ENCODE assay signal across 16 cellular contexts in genomic region chr10:47457528-47457820, GRCh38. TPM values are rescaled to one million over a fixed set of nuclear protein-coding genes. Genes with fewer than 3 reads are reported as not detected.
DNase-seq lines count a peak whose midpoint lies in the region; ATAC-seq, FAIRE-seq and TF ChIP-seq lines count a peak whose summit lies in the region.
"Had no signal": no experiment of that assay in that cellular context is flagged by ENCODE, and none has a peak within 500 bp of the region (broad histone marks: within the 10 kb centered on the region; RNA-seq: fewer than 3 reads in every experiment).

No MANE protein-coding gene starts in this region.

- H3K56ac ChIP-seq in H1 (replicated peaks; ENCODE audit: insufficient read length, low read depth, low read length), result no peak overlapping the region

- H3K27ac ChIP-seq in A549, result peak overlapping the region; percentile 49 to 63; a peak in 4 of 6 replicates
- H3K27ac ChIP-seq in H1 (ENCODE audit: low read depth, low read length), result no peak overlapping the region
- H3K27ac ChIP-seq in suprapubic skin, result no peak overlapping the region
- H3K27ac ChIP-seq in SJCRH30, result no peak overlapping the region
- H3K27ac ChIP-seq: BLaER1 had no signal

- H3K79me1 ChIP-seq in H1 (ENCODE audit: low read depth, low read length), result no peaks in the 10 kb centered on the region

- CTCF ChIA-PET in A549 (lab: Yijun Ruan, JAX) (no interaction called here), H1 (lab: Charles Lee; ENCODE audit: partially characterized antibody) (no interaction called here)

- H2BK20ac ChIP-seq in H1 (ENCODE audit: low read length), result no peak overlapping the region

- H3K4me1 ChIP-seq in A549 (peaks cover 25% of the 10 kb centered on the region), H1 (replicated peaks in 1 of 4; ENCODE audit: control insufficient read depth in 3 of 4, insufficient read depth in 4 of 4, low read length in 3 of 4) (peaks cover 0 to 3% (median under 1%) of the 10 kb centered on the region in 4 experiments; a peak in 3 of 7 replicates), suprapubic skin (no peaks in the 10 kb centered on the region), SJCRH30 (no peaks in the 10 kb centered on the region)
- H3K4me1 ChIP-seq: HAP-1 had no signal

- no peak overlapping the region for H3K4ac ChIP-seq in H1 (replicated peaks; ENCODE audit: insufficient read length, low read depth, low read length)

- H4K20me1 ChIP-seq in H1 (replicated peaks in 1 of 2; ENCODE audit: control insufficient read depth in 1 of 2, insufficient read depth in 2 of 2, low read length in 2 of 2), result no peaks in the 10 kb centered on the region
- H4K20me1 ChIP-seq: BLaER1 had no signal

- H3K27me3 ChIP-seq in H1 (replicated peaks in 1 of 4; ENCODE audit: control insufficient read depth in 3 of 4, extremely low read depth in 1 of 4, insufficient read depth in 3 of 4, low read length in 3 of 4) (no peaks in the 10 kb centered on the region), suprapubic skin (peaks cover 3% of the 10 kb centered on the region), SJCRH30 (no peaks in the 10 kb centered on the region)
- H3K27me3 ChIP-seq: BLaER1 had no signal

- peaks cover 2% of the 10 kb centered on the region; the same call in 1 of the 2 replicates for H3K23me2 ChIP-seq in H1 (ENCODE audit: low read depth, low read length)

- WGBS in A549 (ENCODE audit: missing lambda C conversion rate), result 86% methylated on average over 1 of the region's 1 CpG
- 88% methylated on average over 1 of the region's 1 CpG; no CpG with 5 or more reads in 1 of the 2 experiments for WGBS in H1 (ENCODE audit: extremely low coverage in 1 of 2, insufficient coverage in 1 of 2, insufficient read length in 1 of 2, insufficient replicate concordance in 2 of 2, low coverage in 1 of 2, low lambda C conversion rate in 2 of 2, missing lambda C conversion rate in 1 of 2), 2 experiments
- WGBS in suprapubic skin, result 100% methylated on average over 1 of the region's 1 CpG

- TF ChIP-seq CTCF in A549 (IDR thresholded peaks at IDR 0.05) (no peak), H1 (IDR thresholded peaks at IDR 0.05; ENCODE audit: control extremely low read depth in 1 of 3, insufficient read depth in 1 of 3, low read depth in 1 of 3, low read length in 3 of 3) (no peak), suprapubic skin (IDR thresholded peaks at IDR 0.05) (no peak)

- H2BK12ac ChIP-seq in H1 (ENCODE audit: low read depth, low read length), result no peak overlapping the region

- no peak overlapping the region for H3K23ac ChIP-seq in H1 (ENCODE audit: insufficient read length)

- no peak for TF ChIP-seq EP300 in A549 (IDR thresholded peaks at IDR 0.05)
- TF ChIP-seq EP300 in H1 (IDR thresholded peaks at IDR 0.05; ENCODE audit: borderline replicate concordance in 1 of 2, low read depth in 2 of 2, low read length in 2 of 2), result no peak
- no peak for TF ChIP-seq EP300 in suprapubic skin (IDR thresholded peaks at IDR 0.05)

- no peak overlapping the region for H2BK15ac ChIP-seq in H1 (ENCODE audit: low read length)

- H4K5ac ChIP-seq in H1 (ENCODE audit: insufficient read length, low read depth, low read length), result no peak overlapping the region

- TF ChIP-seq POLR2A in A549 (IDR thresholded peaks at IDR 0.05; ENCODE audit: low read length), result no peak
- no peak for TF ChIP-seq POLR2A in H1 (IDR thresholded peaks at IDR 0.05; ENCODE audit: control extremely low read depth in 1 of 2, low read depth in 2 of 2, low read length in 2 of 2)
- TF ChIP-seq POLR2A in suprapubic skin (IDR thresholded peaks at IDR 0.05), result no peak

- H2AK5ac ChIP-seq in H1 (ENCODE audit: low read depth, low read length), result no peak overlapping the region

- no peak overlapping the region for H3K9ac ChIP-seq in H1 (replicated peaks in 1 of 4; ENCODE audit: extremely low read depth in 1 of 4, low read depth in 3 of 4, low read length in 3 of 4)
- H3K9ac ChIP-seq: BLaER1 had no signal

- H3K4me2 ChIP-seq in A549 (no peak overlapping the region), H1 (ENCODE audit: insufficient read depth in 1 of 2, low read depth in 2 of 2, low read length in 2 of 2) (no peak overlapping the region)
- H3K4me2 ChIP-seq: BLaER1 had no signal

- no peak for ATAC-seq in A549

- no peak overlapping the region for H3K4me3 ChIP-seq in A549
- H3K4me3 ChIP-seq in H1 (ENCODE audit: extremely low read depth in 1 of 4, insufficient read depth in 2 of 4, low read depth in 3 of 4, low read length in 4 of 4), result no peak overlapping the region
- no peak overlapping the region for H3K4me3 ChIP-seq in suprapubic skin
- no peak overlapping the region for H3K4me3 ChIP-seq in SJCRH30
- H3K4me3 ChIP-seq: BLaER1, HAP-1 had no signal

- H2BK5ac ChIP-seq in H1 (ENCODE audit: low read depth, low read length), result no peak overlapping the region

- FAIRE-seq in A549 (lab: Jason Lieb, UNC) (no peak), H1 (lab: Jason Lieb, UNC) (no peak)
- FAIRE-seq: GM12891 had no signal

- H3K36me3 ChIP-seq in H1 (ENCODE audit: control insufficient read depth in 2 of 4, insufficient read depth in 4 of 4, low read length in 3 of 4) (no peaks in the 10 kb centered on the region), suprapubic skin (no peaks in the 10 kb centered on the region), SJCRH30 (no peaks in the 10 kb centered on the region)
- H3K36me3 ChIP-seq: BLaER1, HAP-1 had no signal

- no peaks in the 10 kb centered on the region for H3K9me3 ChIP-seq in A549
- H3K9me3 ChIP-seq in H1 (ENCODE audit: insufficient read depth in 2 of 2, low read depth in 1 of 2, low read length in 1 of 2), result no peaks in the 10 kb centered on the region
- no peaks in the 10 kb centered on the region for H3K9me3 ChIP-seq in suprapubic skin
- H3K9me3 ChIP-seq in SJCRH30 (replicated peaks), result no peaks in the 10 kb centered on the region
- H3K9me3 ChIP-seq: BLaER1, HAP-1 had no signal

- no peak overlapping the region for H2BK120ac ChIP-seq in H1 (replicated peaks; ENCODE audit: low read depth, low read length)

- POLR2A ChIA-PET in A549 (lab: Yijun Ruan, JAX) (no interaction called here), H1 (lab: Charles Lee; ENCODE audit: partially characterized antibody) (no interaction called here)

- H4K91ac ChIP-seq in H1 (replicated peaks; ENCODE audit: insufficient read length, low read length), result no peak overlapping the region

- H3K18ac ChIP-seq in H1 (ENCODE audit: extremely low read depth, low read length), result no peak overlapping the region

- DNase-seq in A549 (ENCODE audit: low read depth in 1 of 2, low spot score in 1 of 2) (no peak), AG20443 (ENCODE audit: low spot score) (peak; percentile 2), H1 (ENCODE audit: low read depth in 1 of 2, low spot score in 2 of 2) (no peak), suprapubic skin (ENCODE audit: low spot score in 2 of 2) (peak; percentile 27 to 68), SJCRH30 (no peak), NCI-H524 treated with DMSO at 0.1 percent for 48 hours (lab: John Stamatoyannopoulos, UW) (no peak)
- DNase-seq: AML-193; CD8-positive, alpha-beta memory T cell; DMS 273 treated with DMSO at 0.1 percent for 48 hours; GOT3 had no signal

- H4K8ac ChIP-seq in H1 (ENCODE audit: extremely low read depth, insufficient read depth, low read length), result peak overlapping the region; percentile 25; the same call in 1 of the 2 replicates

- no peak for TF ChIP-seq RAD21 in A549 (conservative IDR thresholded peaks at IDR 0.05 in 1 of 2, IDR thresholded peaks at IDR 0.05 in 1 of 2)
- no peak for TF ChIP-seq RAD21 in H1 (IDR thresholded peaks at IDR 0.05 in 1 of 2, conservative IDR thresholded peaks at IDR 0.05 in 1 of 2; ENCODE audit: low read depth in 2 of 2, low read length in 2 of 2)

- H2AFZ ChIP-seq in H1 (ENCODE audit: low read length), result no peak overlapping the region

- H3K14ac ChIP-seq in H1 (ENCODE audit: insufficient read length), result no peak overlapping the region

- no peaks in the 10 kb centered on the region for H3K79me2 ChIP-seq in H1 (ENCODE audit: control insufficient read depth in 1 of 2, insufficient read depth in 2 of 2, low read length in 2 of 2)

TF ChIP-seq in H1, 55 proteins besides CTCF, POLR2A, EP300 and RAD21 (continues in another document):
- no peak for TF ChIP-seq BRCA1 (IDR thresholded peaks at IDR 0.05; ENCODE audit: low read depth, low read length)

RNA-seq across cellular contexts. Expression of gene ANXA8, which starts 26.4 kb away (rescaled TPM):
- polyA plus RNA-seq in A549 (2011; rRNA removed), result 7.5 and 8.1 TPM in 2 replicates
- 6.5 and 9.0 TPM in 2 replicates for polyA plus RNA-seq in A549 (2012; cell fraction: cytosol; rRNA removed)
- 17.5 and 22.6 TPM in 2 replicates for polyA plus RNA-seq in A549 (2012; cell fraction: nucleus; rRNA removed)
- polyA plus RNA-seq in A549 (2017; fragmentation: RNase III; extraction: RNeasy Plus Mini Kit Qiagen cat#74134 plus additional on column Dnase treatment), result 35.3 to 42.3 TPM (median 38.8 TPM) in 3 replicates
- polyA minus RNA-seq in A549 (2011; rRNA and poly(A)+ RNA removed), result 9.6 and 10.5 TPM in 2 replicates
- total RNA-seq in H1 (2021; fragmentation: NEBNext Ultra II Directional; extraction: Animal tissue kit (Norgen Biotek cat#: 25700)), result not detected in 2 replicates
- polyA plus RNA-seq in H1 (2011; rRNA removed), result 0.15 and 0.30 TPM in 2 replicates
- 0.21 TPM for polyA plus RNA-seq in H1 (2011; cell fraction: cytosol; rRNA removed)
- 0.70 TPM for polyA plus RNA-seq in H1 (2011; cell fraction: nucleus; rRNA removed)
- 0.15 to 0.18 TPM (median 0.16 TPM) in 4 replicates for polyA plus RNA-seq in H1 (2012, experiment 1 of 2)
- not detected for polyA plus RNA-seq in H1 (2012, experiment 2 of 2)
- 0.12 TPM for polyA plus RNA-seq in H1 (2013, experiment 1 of 2)
- 0.13 TPM for polyA plus RNA-seq in H1 (2013, experiment 2 of 2)
- polyA minus RNA-seq in H1 (2011; rRNA and poly(A)+ RNA removed), result 0.27 and 0.38 TPM in 2 replicates
- polyA minus RNA-seq in H1 (2011; cell fraction: cytosol; rRNA and poly(A)+ RNA removed), result 0.81 TPM
- polyA minus RNA-seq in H1 (2011; cell fraction: nucleus; rRNA and poly(A)+ RNA removed), result 0.70 TPM
- 100 to 1,000 TPM in 3 of 4 donors, 10 to 100 TPM in 1; 98.0 to 254 (median 169) TPM for total RNA-seq in suprapubic skin
- total RNA-seq in SJCRH30 (2014; rRNA removed; shearing (Covaris generic)), result not detected in 2 replicates
- total RNA-seq: A673; CD8-positive, alpha-beta memory T cell had no signal
- polyA plus RNA-seq: CD8-positive, alpha-beta memory T cell had no signal

RNA-seq across cellular contexts. Expression of gene FAM25G, which starts 34.0 kb away (rescaled TPM):
- polyA plus RNA-seq in A549 (2011; rRNA removed) (not detected in 2 replicates), A549 (2017; fragmentation: RNase III; extraction: RNeasy Plus Mini Kit Qiagen cat#74134 plus additional on column Dnase treatment) (1.1 TPM in 1 of 3 replicates, not detected in the others), H1 (2011; rRNA removed) (not detected in 2 replicates)
- 0.44 TPM in 1 of 2 replicates, not detected in the other for polyA plus RNA-seq in A549 (2012; cell fraction: cytosol; rRNA removed)
- not detected in 2 replicates for polyA plus RNA-seq in A549 (2012; cell fraction: nucleus; rRNA removed)
- polyA minus RNA-seq in A549 (2011; rRNA and poly(A)+ RNA removed), result not detected in 2 replicates
- total RNA-seq in H1 (2021; fragmentation: NEBNext Ultra II Directional; extraction: Animal tissue kit (Norgen Biotek cat#: 25700)), result not detected in 2 replicates
- not detected for polyA plus RNA-seq in H1 (2011; cell fraction: cytosol; rRNA removed)
- not detected for polyA plus RNA-seq in H1 (2011; cell fraction: nucleus; rRNA removed)
- polyA plus RNA-seq in H1 (2012, experiment 1 of 2), result not detected in 4 replicates
- not detected for polyA plus RNA-seq in H1 (2012, experiment 2 of 2)
- not detected for polyA plus RNA-seq in H1 (2013, experiment 1 of 2)
- polyA plus RNA-seq in H1 (2013, experiment 2 of 2), result not detected
- polyA minus RNA-seq in H1 (2011; rRNA and poly(A)+ RNA removed), result not detected in 2 replicates
- polyA minus RNA-seq in H1 (2011; cell fraction: cytosol; rRNA and poly(A)+ RNA removed), result not detected
- not detected for polyA minus RNA-seq in H1 (2011; cell fraction: nucleus; rRNA and poly(A)+ RNA removed)
- 10 to 100 TPM; 26.2 to 41.8 (median 35.9) TPM for total RNA-seq in suprapubic skin
- total RNA-seq in SJCRH30 (2014; rRNA removed; shearing (Covaris generic)), result 0.63 TPM in 1 of 2 replicates, not detected in the other
- total RNA-seq: A673; CD8-positive, alpha-beta memory T cell; Daoy; HT1080 had no signal
- polyA plus RNA-seq: CD8-positive, alpha-beta memory T cell had no signal

Comparison
In these comparisons a context has a peak if more than half of its experiments do, and no peak if none do; other contexts are left out.
1. DNase-seq: peak in AG20443 (single experiment) and suprapubic skin (2 of 2); none in A549 (0 of 2), H1 (0 of 2), SJCRH30 (0 of 2) and NCI-H524 treated with DMSO at 0.1 percent for 48 hours (single experiment).
2. H3K27ac ChIP-seq: peak in A549 (2 of 2); none in H1 (single experiment), suprapubic skin (single experiment) and SJCRH30 (single experiment).
3. RNA of gene ANXA8, which starts 26.4 kb away (total RNA-seq): 98.0 to 254 TPM in suprapubic skin; not detected in H1 and not detected in SJCRH30; every median in the first group is over 10 times any median in the second.
4. RNA of gene FAM25G, which starts 34.0 kb away (total RNA-seq): 26.2 to 41.8 TPM in suprapubic skin; 0.63 TPM in SJCRH30 and not detected in H1; every median in the first group is over 10 times any median in the second.